9 cellular contexts compared by ENCODE assay signal in the genomic region with DNA sequence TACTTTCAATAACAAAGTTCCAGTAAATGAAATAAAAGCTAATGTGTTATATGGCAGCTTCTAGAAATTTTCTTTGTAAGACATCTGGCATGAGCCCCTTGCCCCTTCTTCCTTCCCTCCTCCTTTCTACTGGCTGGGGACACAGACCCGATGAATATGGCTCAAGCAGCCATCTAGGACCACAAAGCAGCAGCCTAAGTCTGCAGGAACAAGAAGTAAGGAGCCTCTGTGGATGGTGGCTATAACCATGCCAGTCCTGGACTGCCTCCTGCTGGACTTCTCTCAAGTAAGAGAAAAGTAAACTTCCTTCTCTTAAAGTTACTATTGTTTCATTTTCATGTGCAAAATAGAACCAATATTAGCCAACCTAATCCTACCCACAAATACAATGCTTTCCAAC.
DNase-seq lines count a peak whose midpoint lies in the region; ATAC-seq and TF ChIP-seq lines count a peak whose summit lies in the region.
"Had no signal": no experiment of that assay in that cellular context is flagged by ENCODE, and none has a peak within 500 bp of the region (broad histone marks: within the 10 kb centered on the region; RNA-seq: fewer than 3 reads in every experiment).

No MANE protein-coding gene starts in this region.

- no peaks in the 10 kb centered on the region for H3K36me3 Mint-ChIP-seq in type B pancreatic cell

- peak; percentile 34 to 61 for DNase-seq in NCI-H524 (lab: John Stamatoyannopoulos, UW)
- DNase-seq in NCI-H524 treated with DMSO at 0.1 percent for 48 hours (lab: John Stamatoyannopoulos, UW), result no peak
- peak; percentile 67 for DNase-seq in Panc1 (ENCODE audit: low read depth, low spot score)
- DNase-seq in heart left ventricle, result no peak
- DNase-seq in type B pancreatic cell (ENCODE audit: extremely low spot score, unreplicated experiment), result no peak
- DNase-seq in cerebellum (ENCODE audit: low spot score), result no peak
- DNase-seq in DMS153 (lab: John Stamatoyannopoulos, UW), result no peak

- no peak overlapping the region for H3K27ac Mint-ChIP-seq in type B pancreatic cell

- no TSS peak for BruUV-seq in Panc1 (replicated peaks; lab: Mats Ljungman, UMichigan)

- ATAC-seq in Panc1 (peak; percentile 75), heart left ventricle (peak; percentile 37 to 63 (median 50)), HG02623 (IDR thresholded peaks at IDR 0.05; ENCODE audit: unreplicated experiment) (no peak)

- intact Hi-C loops in Panc1 (cut with micrococcal nuclease; ENCODE audit: unreplicated experiment) (loop anchor here (5.0 kb wide), 1 partner anchor 120 kb away; no protein-coding TSS in a partner anchor), heart left ventricle (cut with DNase I) (loop anchor here in 9 of 10 donors (5.0 kb wide), 4 partner anchors 45 to 120 kb away; no protein-coding TSS in a partner anchor)

- no peak for TF ChIP-seq POLR2A in heart left ventricle (IDR thresholded peaks at IDR 0.05)

- H3K27me3 ChIP-seq in Panc1 (ENCODE audit: control insufficient read depth, insufficient read depth, low read length), result no peaks in the 10 kb centered on the region
- no peaks in the 10 kb centered on the region for H3K27me3 ChIP-seq in heart left ventricle
- H3K27me3 ChIP-seq: BLaER1 had no signal

- H3K36me3 ChIP-seq in Panc1 (ENCODE audit: control insufficient read depth, insufficient read depth, low read length) (no peaks in the 10 kb centered on the region), heart left ventricle (no peaks in the 10 kb centered on the region)
- H3K36me3 ChIP-seq: BLaER1 had no signal

- H3K4me1 Mint-ChIP-seq in type B pancreatic cell (ENCODE audit: unreplicated experiment), result peaks cover 23% of the 10 kb centered on the region

- 50 to 89% (median 78%) methylated on average over 1 of the region's 1 CpG for WGBS in heart left ventricle, 4 donors

- POLR2A ChIA-PET in Panc1 (lab: Charles Lee), result interaction anchor here (0.9 kb wide), 1 partner anchor 85 kb away, joined by 5 read pairs; no protein-coding TSS in a partner anchor

- H3K9me3 ChIP-seq in Panc1 (ENCODE audit: control insufficient read depth, insufficient read depth, low read depth, low read length) (no peaks in the 10 kb centered on the region), heart left ventricle (no peaks in the 10 kb centered on the region)
- H3K9me3 ChIP-seq: BLaER1 had no signal

- H3K4me3 ChIP-seq in Panc1 (ENCODE audit: low read depth in 2 of 2, low read length in 2 of 2), result no peak overlapping the region
- H3K4me3 ChIP-seq in heart left ventricle, result no peak overlapping the region
- H3K4me3 ChIP-seq: BLaER1 had no signal

- in situ Hi-C loops in Panc1 (cut with HindIII; ENCODE audit: low pct_unique_long_range_greater_than_20kb, low sequenced_read_pairs), result no loop called here

- H3K27me3 Mint-ChIP-seq in type B pancreatic cell, result no peaks in the 10 kb centered on the region

- no peaks in the 10 kb centered on the region for H3K9me3 Mint-ChIP-seq in type B pancreatic cell

- no peak overlapping the region for H3K4me3 Mint-ChIP-seq in type B pancreatic cell

- CTCF ChIA-PET in Panc1 (lab: Charles Lee), result interaction anchor here (0.6 to 1.6 kb wide), 3 partner anchors 25 to 94 kb away, joined by 3 to 4 read pairs (median 4); no protein-coding TSS in a partner anchor

- H3K27ac ChIP-seq in Panc1 (ENCODE audit: low read length) (peak overlapping the region; percentile 83), heart left ventricle (peak overlapping the region in 2 of 12 donors; percentile 24 to 55)
- H3K27ac ChIP-seq: BLaER1 had no signal

- H3K4me1 ChIP-seq in Panc1 (ENCODE audit: control insufficient read depth, insufficient read depth, low read length), result peaks cover 77% of the 10 kb centered on the region
- peaks cover 0 to 63% (median 51%) of the 10 kb centered on the region in 12 donors for H3K4me1 ChIP-seq in heart left ventricle
- H3K4me1 ChIP-seq: BLaER1 had no signal

- TF ChIP-seq CTCF in Panc1 (IDR thresholded peaks at IDR 0.05) (peak; percentile 85), heart left ventricle (IDR thresholded peaks at IDR 0.05) (peak in 10 of 12 donors; percentile 30 to 54 (median 40)), type B pancreatic cell (conservative IDR thresholded peaks at IDR 0.05) (peak; percentile 45)

Comparison
In these comparisons a context has a peak if more than half of its experiments do, and no peak if none do; other contexts are left out.
1. DNase-seq: peak in NCI-H524 (2 of 2) and Panc1 (single experiment); none in NCI-H524 treated with DMSO at 0.1 percent for 48 hours (single experiment), heart left ventricle (0 of 5), type B pancreatic cell (single experiment), cerebellum (single experiment) and DMS153 (single experiment).
2. Peak in every context shown above with its lines, with median percentiles within 50 percentile points of each other: CTCF ChIP-seq.